In genomic region chr18:46711444-46711863, GRCh38 we compare ENCODE assay signal across 12 cellular contexts. TPM values are rescaled to one million over a fixed set of nuclear protein-coding genes. Genes with fewer than 3 reads are reported as not detected.
DNase-seq lines count a peak whose midpoint lies in the region; ATAC-seq and TF ChIP-seq lines count a peak whose summit lies in the region.
"Had no signal": no experiment of that assay in that cellular context is flagged by ENCODE, and none has a peak within 500 bp of the region (broad histone marks: within the 10 kb centered on the region; RNA-seq: fewer than 3 reads in every experiment).

No MANE protein-coding gene starts in this region.

- H3K9ac ChIP-seq in PC-3 (ENCODE audit: low read length), result peak overlapping the region; percentile 31; the same call in 1 of the 2 replicates

- H3K36me3 ChIP-seq in GM23338 (ENCODE audit: insufficient read depth) (no peaks in the 10 kb centered on the region), PC-3 (ENCODE audit: low read depth, low read length) (no peaks in the 10 kb centered on the region), mucosa of descending colon (ENCODE audit: low read depth) (no peaks in the 10 kb centered on the region)
- H3K36me3 ChIP-seq: vagina had no signal

- no peaks in the 10 kb centered on the region for H3K9me3 ChIP-seq in PC-3 (ENCODE audit: low read length)
- H3K9me3 ChIP-seq in mucosa of descending colon, result no peaks in the 10 kb centered on the region
- H3K9me3 ChIP-seq: vagina had no signal

- no TSS peak for BruUV-seq in PC-3 (replicated peaks; lab: Mats Ljungman, UMichigan)

- H3K9me2 ChIP-seq in GM23338 (ENCODE audit: insufficient read depth) (no peaks in the 10 kb centered on the region), PC-3 (replicated peaks; ENCODE audit: low read length) (no peaks in the 10 kb centered on the region)

- intact Hi-C loops in PC-3 (cut with micrococcal nuclease), result no loop called here
- intact Hi-C loops in mucosa of descending colon (cut with DNase I, micrococcal nuclease), result no loop called here

- H3K27me3 Mint-ChIP-seq in GM23338 (ENCODE audit: insufficient read depth, low read depth, poor library complexity), result peaks cover 11% of the 10 kb centered on the region
- no peaks in the 10 kb centered on the region for H3K27me3 Mint-ChIP-seq in memory B cell

- H3K4me1 Mint-ChIP-seq in GM23338 (peaks cover 16% of the 10 kb centered on the region), memory B cell (no peaks in the 10 kb centered on the region)

- H3K27me3 ChIP-seq in GM23338 (ENCODE audit: insufficient read depth), result no peaks in the 10 kb centered on the region
- H3K27me3 ChIP-seq in PC-3 (ENCODE audit: low read length), result no peaks in the 10 kb centered on the region
- H3K27me3 ChIP-seq: vagina had no signal

- H3K9me3 Mint-ChIP-seq in GM23338, result no peaks in the 10 kb centered on the region; the same call in 2 of the 3 replicates
- H3K9me3 Mint-ChIP-seq in memory B cell, result no peaks in the 10 kb centered on the region
- H3K9me3 Mint-ChIP-seq: activated naive CD4-positive, alpha-beta T cell treated with anti-CD3 and anti-CD28 coated beads, Interleukin-2, amount 50 U/mL, for 72 hours; CD8-positive, alpha-beta T cell; IgD-negative memory B cell had no signal

- no peaks in the 10 kb centered on the region for H3F3A ChIP-seq in GM23338 (replicated peaks; ENCODE audit: low read depth)
- H3F3A ChIP-seq in PC-3 (ENCODE audit: low read length, unreplicated experiment), result no peaks in the 10 kb centered on the region

- no peaks in the 10 kb centered on the region for H3K36me3 Mint-ChIP-seq in GM23338 (ENCODE audit: low read depth)
- no peaks in the 10 kb centered on the region for H3K36me3 Mint-ChIP-seq in memory B cell
- H3K36me3 Mint-ChIP-seq: activated naive CD4-positive, alpha-beta T cell treated with anti-CD3 and anti-CD28 coated beads, Interleukin-2, amount 50 U/mL, for 72 hours; CD8-positive, alpha-beta T cell; IgD-negative memory B cell had no signal

- TF ChIP-seq CTCF in GM23338 (conservative IDR thresholded peaks at IDR 0.05; ENCODE audit: low read depth in 2 of 2), result no peak
- no peak for TF ChIP-seq CTCF in PC-3 (conservative IDR thresholded peaks at IDR 0.05; ENCODE audit: low read depth, low read length)
- no peak for TF ChIP-seq CTCF in mucosa of descending colon (IDR thresholded peaks at IDR 0.05)

- no peaks in the 10 kb centered on the region for H3K79me2 ChIP-seq in GM23338 (replicated peaks; ENCODE audit: insufficient read depth)
- H3K79me2 ChIP-seq in PC-3 (ENCODE audit: low read length), result no peaks in the 10 kb centered on the region

- CTCF ChIA-PET in PC-3 (lab: Charles Lee), result no interaction called here

- H3K4me3 Mint-ChIP-seq in GM23338, result no peak overlapping the region
- no peak overlapping the region for H3K4me3 Mint-ChIP-seq in memory B cell
- H3K4me3 Mint-ChIP-seq: CD8-positive, alpha-beta T cell; IgD-negative memory B cell had no signal

- no peak overlapping the region for H2AFZ ChIP-seq in GM23338
- H2AFZ ChIP-seq in PC-3 (ENCODE audit: low read length), result no peak overlapping the region

- H3K27ac Mint-ChIP-seq in GM23338 (no peak overlapping the region), memory B cell (no peak overlapping the region)
- H3K27ac Mint-ChIP-seq: activated naive CD4-positive, alpha-beta T cell treated with anti-CD3 and anti-CD28 coated beads, Interleukin-2, amount 50 U/mL, for 72 hours; CD8-positive, alpha-beta T cell; IgD-negative memory B cell had no signal

- DNase-seq in GM23338 (ENCODE audit: low spot score) (peak; percentile 29), PC-3 (no peak), memory B cell (ENCODE audit: low spot score in 2 of 2) (no peak), COR-L47 (lab: John Stamatoyannopoulos, UW) (no peak), NCI-H1105 treated with DMSO at 0.1 percent for 48 hours (lab: John Stamatoyannopoulos, UW) (no peak), mucosa of descending colon (no peak)
- no peak for DNase-seq in stimulated activated CD4-positive, alpha-beta T cell treated with anti-CD3 and anti-CD28 coated beads, Interleukin-4, amount 100 ng/mL, for 4 hours
- DNase-seq: CD8-positive, alpha-beta T cell had no signal

- no peak overlapping the region for H3K4me3 ChIP-seq in GM23338
- H3K4me3 ChIP-seq in PC-3 (ENCODE audit: low read length), result no peak overlapping the region
- H3K4me3 ChIP-seq in mucosa of descending colon, result no peak overlapping the region
- H3K4me3 ChIP-seq: vagina had no signal

- H3K4me2 ChIP-seq in GM23338 (peak overlapping the region; percentile 14; the same call in 1 of the 2 replicates), PC-3 (ENCODE audit: low read length) (no peak overlapping the region)

- POLR2A ChIA-PET in PC-3 (lab: Charles Lee; ENCODE audit: unreplicated experiment), result no interaction called here

- H3K4me1 ChIP-seq in GM23338 (ENCODE audit: insufficient read depth), result peaks cover 8% of the 10 kb centered on the region
- H3K4me1 ChIP-seq in PC-3 (ENCODE audit: insufficient read depth, low read length), result peaks cover 13% of the 10 kb centered on the region
- H3K4me1 ChIP-seq in mucosa of descending colon (ENCODE audit: low read depth), result no peaks in the 10 kb centered on the region

- peak; percentile 53 for ATAC-seq in GM18498 (IDR thresholded peaks at IDR 0.05; ENCODE audit: unreplicated experiment)
- ATAC-seq in GM23338, result peak; percentile 25; the same call in 2 of the 3 replicates
- no peak for ATAC-seq in PC-3
- peak; percentile 53 for ATAC-seq in memory B cell (ENCODE audit: low read depth)
- ATAC-seq in mucosa of descending colon, result no peak
- ATAC-seq: activated naive CD4-positive, alpha-beta T cell treated with anti-CD3 and anti-CD28 coated beads, Interleukin-2, amount 50 U/mL, for 72 hours; CD8-positive, alpha-beta T cell had no signal

- H4K20me1 ChIP-seq in GM23338 (replicated peaks; ENCODE audit: insufficient read depth) (no peaks in the 10 kb centered on the region; the same call in 1 of the 2 replicates), PC-3 (ENCODE audit: low read length) (no peaks in the 10 kb centered on the region)

- H3K27ac ChIP-seq in GM23338 (ENCODE audit: low read depth), result no peak overlapping the region
- peak overlapping the region; percentile 88 for H3K27ac ChIP-seq in PC-3 (ENCODE audit: low read length)
- H3K27ac ChIP-seq: vagina had no signal

TF ChIP-seq in GM23338, 12 proteins besides CTCF, POLR2A, EP300 and RAD21 (continues in another document):
- TF ChIP-seq ETS1 (IDR thresholded peaks at IDR 0.05), result no peak
- TF ChIP-seq EZH2 (IDR thresholded peaks at IDR 0.05; ENCODE audit: low read depth, unreplicated experiment), result no peak
- TF ChIP-seq ZNF114 (CRISPR knock-in tag; IDR thresholded peaks at IDR 0.05), result no peak
- no peak for TF ChIP-seq ZNF331 (CRISPR knock-in tag; IDR thresholded peaks at IDR 0.05; ENCODE audit: low read depth)
- no peak for TF ChIP-seq CREB1 (CRISPR knock-in tag; IDR thresholded peaks at IDR 0.05; ENCODE audit: low read depth)
- no peak for TF ChIP-seq JUNB (IDR thresholded peaks at IDR 0.05; ENCODE audit: unreplicated experiment)
- TF ChIP-seq STAT1 (IDR thresholded peaks at IDR 0.05; ENCODE audit: unreplicated experiment), result no peak

RNA-seq across cellular contexts. Expression of gene ST8SIA5, which starts 45.4 kb away (rescaled TPM):
- 4.8 and 7.0 TPM in 2 replicates for total RNA-seq in GM23338 (2014; rRNA removed; shearing (Covaris generic))
- 3.0 and 3.3 TPM in 2 replicates for polyA plus RNA-seq in GM23338 (2016; fragmentation: Nextera tagmentation; extraction: Ambion mirVana)
- total RNA-seq in PC-3 (2014; rRNA removed) (0.04 TPM in 1 of 2 replicates, not detected in the other), mucosa of descending colon (under 1 TPM; 0.20 to 0.66 (median 0.24) TPM)
- total RNA-seq: CD8-positive, alpha-beta T cell; vagina had no signal
- polyA plus RNA-seq: IgD-negative memory B cell had no signal

RNA-seq across cellular contexts. Expression of gene LOXHD1, which starts 54.4 kb away (rescaled TPM):
- 0.16 and 0.17 TPM in 2 replicates for total RNA-seq in GM23338 (2014; rRNA removed; shearing (Covaris generic))
- 0.23 TPM in 1 of 2 replicates, not detected in the other for polyA plus RNA-seq in GM23338 (2016; fragmentation: Nextera tagmentation; extraction: Ambion mirVana)
- total RNA-seq in PC-3 (2014; rRNA removed), result not detected in 2 replicates
- total RNA-seq in mucosa of descending colon, result under 1 TPM in 1 of 3 donors, not detected in 2; 0.06 TPM
- total RNA-seq: vagina had no signal
- polyA plus RNA-seq: IgD-negative memory B cell had no signal

Comparison
In these comparisons a context has a peak if more than half of its experiments do, and no peak if none do; other contexts are left out.
1. ATAC-seq: peak in GM18498 (single experiment), GM23338 (single experiment) and memory B cell (single experiment); none in PC-3 (single experiment) and mucosa of descending colon (single experiment).